In the genomic region with DNA sequence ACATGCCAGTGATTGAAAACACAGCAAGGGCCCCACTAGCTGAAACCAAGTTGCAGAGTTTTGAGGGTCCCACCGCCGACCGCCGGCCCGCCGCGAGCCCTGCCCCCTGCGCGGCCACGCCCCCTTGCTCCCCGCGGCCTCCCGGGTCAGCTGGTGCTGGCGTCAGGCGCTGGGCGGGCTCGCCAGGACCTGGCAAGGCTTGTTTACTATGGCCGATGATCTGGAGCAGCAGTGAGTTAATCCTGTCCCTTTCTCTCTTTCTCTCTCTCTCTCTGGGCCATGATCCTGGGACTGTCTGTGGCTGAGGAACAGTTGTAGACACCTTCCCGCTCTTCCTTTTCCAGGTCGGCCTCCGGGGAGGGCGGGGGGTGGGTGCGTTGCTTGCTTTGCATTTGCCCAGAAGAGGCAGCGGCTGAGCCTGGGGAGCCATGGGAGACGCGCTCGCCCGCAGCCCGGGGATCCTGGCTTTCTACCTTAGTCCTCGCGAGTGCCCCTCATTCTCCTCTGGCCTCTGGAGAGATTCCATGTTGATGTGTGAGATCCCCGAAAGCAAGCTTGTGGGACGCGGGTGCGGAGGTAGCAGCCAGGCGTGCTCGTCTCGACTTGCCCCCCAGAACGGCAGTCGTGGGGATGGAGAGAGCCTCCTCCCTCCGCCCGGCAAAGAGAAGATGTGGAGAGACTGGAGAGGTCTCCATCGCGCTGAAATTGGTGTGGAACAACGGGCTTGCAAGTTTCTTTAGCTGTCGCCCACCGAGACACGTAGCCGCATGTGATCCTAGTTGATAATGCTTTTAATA, we compare ENCODE assay signal across 8 cellular contexts. TPM values are rescaled to one million over a fixed set of nuclear protein-coding genes. Genes with fewer than 3 reads are reported as not detected.
DNase-seq lines count a peak whose midpoint lies in the region; ATAC-seq, FAIRE-seq and TF ChIP-seq lines count a peak whose summit lies in the region.

A gene with protein sequence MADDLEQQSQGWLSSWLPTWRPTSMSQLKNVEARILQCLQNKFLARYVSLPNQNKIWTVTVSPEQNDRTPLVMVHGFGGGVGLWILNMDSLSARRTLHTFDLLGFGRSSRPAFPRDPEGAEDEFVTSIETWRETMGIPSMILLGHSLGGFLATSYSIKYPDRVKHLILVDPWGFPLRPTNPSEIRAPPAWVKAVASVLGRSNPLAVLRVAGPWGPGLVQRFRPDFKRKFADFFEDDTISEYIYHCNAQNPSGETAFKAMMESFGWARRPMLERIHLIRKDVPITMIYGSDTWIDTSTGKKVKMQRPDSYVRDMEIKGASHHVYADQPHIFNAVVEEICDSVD (plus strand): TSS at position 202 of the 797 bp plus-strand sequence. CDS start 7 bp downstream, at position 209.

- peaks cover 6% of the 10 kb centered on the region for H3K27me3 Mint-ChIP-seq in Calu3 (ENCODE audit: unreplicated experiment)

- H3K27ac Mint-ChIP-seq in Calu3 (ENCODE audit: unreplicated experiment) = peak within 1 kb of the TSS; percentile 29

- H3K4me1 ChIP-seq in adipocyte (ENCODE audit: control insufficient read depth, insufficient read depth, low read length) (peaks cover 35% of the 10 kb centered on the region), osteoblast (ENCODE audit: insufficient read depth, low read length) (peaks cover 37% of the 10 kb centered on the region)

- H3K9me3 Mint-ChIP-seq in Calu3 (ENCODE audit: low read depth, unreplicated experiment) = no peaks in the 10 kb centered on the region

- H2AFZ ChIP-seq in osteoblast (ENCODE audit: low read length) = peak within 1 kb of the TSS; percentile 99

- TSS peak; percentile 50 for BruUV-seq in Calu3 (replicated peaks; lab: Mats Ljungman, UMichigan)

- no peaks in the 10 kb centered on the region for H3K9me3 ChIP-seq in adipocyte (ENCODE audit: control insufficient read depth, low read length)
- no peaks in the 10 kb centered on the region for H3K9me3 ChIP-seq in osteoblast (ENCODE audit: low read depth, low read length)

- H3K4me3 Mint-ChIP-seq in Calu3 (ENCODE audit: low read depth, unreplicated experiment) = peak within 1 kb of the TSS; percentile 86

- H3K36me3 Mint-ChIP-seq in Calu3 (ENCODE audit: insufficient read depth, unreplicated experiment) = peaks cover 16% of the 10 kb centered on the region

- no peaks in the 10 kb centered on the region for H4K20me1 ChIP-seq in osteoblast (ENCODE audit: insufficient read depth, low read length)

- H3K4me1 Mint-ChIP-seq in Calu3 (ENCODE audit: low read depth, unreplicated experiment) = peaks cover 25% of the 10 kb centered on the region

- peak; percentile 90 for ATAC-seq in GM19438 (IDR thresholded peaks at IDR 0.05; ENCODE audit: low read depth, unreplicated experiment)
- peak; percentile 98 for ATAC-seq in Right ventricle myocardium inferior

- FAIRE-seq in urothelium cell line (lab: Jason Lieb, UNC) = no peak

- peak within 1 kb of the TSS; percentile 94 for H3K4me2 ChIP-seq in osteoblast (ENCODE audit: insufficient read depth, low read length)

- H3K4me3 ChIP-seq in adipocyte (ENCODE audit: low read length) (peak within 1 kb of the TSS; percentile 96), osteoblast (ENCODE audit: insufficient read depth, low read length) (peak within 1 kb of the TSS; percentile 96)

- intact Hi-C loops in Calu3 (cut with micrococcal nuclease; ENCODE audit: unreplicated experiment) (no loop called here), Right ventricle myocardium inferior (cut with DNase I) (no loop called here)

- no peak for TF ChIP-seq CTCF in Calu3 (IDR thresholded peaks at IDR 0.05; ENCODE audit: unreplicated experiment)
- no peak for TF ChIP-seq CTCF in osteoblast (IDR thresholded peaks at IDR 0.05; ENCODE audit: extremely low read depth, low read depth, low read length)

- CTCF ChIA-PET in Calu3 (lab: Charles Lee) = interaction anchor here (0.5 to 2.0 kb wide), 10 partner anchors 9 to 255 kb away, joined by 3 to 20 read pairs (median 4); partner anchors contain the start of genes DAD1, OR6J1 and OXA1L

- H3K27me3 ChIP-seq in adipocyte (replicated peaks; ENCODE audit: control insufficient read depth, insufficient read depth, low read length) (peaks cover 3% of the 10 kb centered on the region), osteoblast (ENCODE audit: insufficient read depth, low read length) (peaks cover 23% of the 10 kb centered on the region)

- H3K36me3 ChIP-seq in adipocyte (ENCODE audit: control insufficient read depth, insufficient read depth, low read length, severe bottlenecking) = peaks cover 20% of the 10 kb centered on the region
- H3K36me3 ChIP-seq in osteoblast (ENCODE audit: insufficient read depth, low read length) = peaks cover 16% of the 10 kb centered on the region

- H3K27ac ChIP-seq in osteoblast (ENCODE audit: low read depth, low read length) = peak within 1 kb of the TSS; percentile 93

- DNase-seq in Calu3 (peak; percentile 74), HT-29 (ENCODE audit: low spot score) (peak; percentile 57), SHP77 treated with DMSO at 0.1 percent for 48 hours (lab: John Stamatoyannopoulos, UW) (peak; percentile 25), adipocyte (ENCODE audit: low read depth) (peak; percentile 87), Right ventricle myocardium inferior (ENCODE audit: missing footprints) (peak; percentile 93), osteoblast (ENCODE audit: insufficient read length, low spot score, missing footprints) (peak; percentile 92), urothelium cell line (ENCODE audit: low spot score) (peak; percentile 82)

- peaks cover 26% of the 10 kb centered on the region for H3K79me2 ChIP-seq in osteoblast (ENCODE audit: insufficient read depth, low read length)

- peak within 1 kb of the TSS; percentile 95 for H3K9ac ChIP-seq in adipocyte (ENCODE audit: low read length)

RNA-seq across cellular contexts. Expression of the gene that starts here (rescaled TPM):
- total RNA-seq in Calu3 (2022) (11.2 and 11.6 TPM in 2 replicates), Right ventricle myocardium inferior (22.0 TPM), osteoblast (52.1 and 54.2 TPM in 2 replicates)
- 6.1 and 8.4 TPM in 2 replicates for total RNA-seq in HT-29 (2014; rRNA removed; shearing (Covaris generic))

Comparison
In these comparisons a context has a peak if more than half of its experiments do, and no peak if none do; other contexts are left out.
1. Peak in every context shown above with its lines: DNase-seq, ATAC-seq, H3K4me3 ChIP-seq and H3K27ac ChIP-seq.
2. DNase-seq: peak in every context shown above with its lines; median percentile 93 in Right ventricle myocardium inferior; 92 in osteoblast; 87 in adipocyte; 82 in urothelium cell line; 74 in Calu3; 57 in HT-29; 25 in SHP77 treated with DMSO at 0.1 percent for 48 hours.